Comparison of ENCODE assay signal across 2 cellular contexts in the genomic region with DNA sequence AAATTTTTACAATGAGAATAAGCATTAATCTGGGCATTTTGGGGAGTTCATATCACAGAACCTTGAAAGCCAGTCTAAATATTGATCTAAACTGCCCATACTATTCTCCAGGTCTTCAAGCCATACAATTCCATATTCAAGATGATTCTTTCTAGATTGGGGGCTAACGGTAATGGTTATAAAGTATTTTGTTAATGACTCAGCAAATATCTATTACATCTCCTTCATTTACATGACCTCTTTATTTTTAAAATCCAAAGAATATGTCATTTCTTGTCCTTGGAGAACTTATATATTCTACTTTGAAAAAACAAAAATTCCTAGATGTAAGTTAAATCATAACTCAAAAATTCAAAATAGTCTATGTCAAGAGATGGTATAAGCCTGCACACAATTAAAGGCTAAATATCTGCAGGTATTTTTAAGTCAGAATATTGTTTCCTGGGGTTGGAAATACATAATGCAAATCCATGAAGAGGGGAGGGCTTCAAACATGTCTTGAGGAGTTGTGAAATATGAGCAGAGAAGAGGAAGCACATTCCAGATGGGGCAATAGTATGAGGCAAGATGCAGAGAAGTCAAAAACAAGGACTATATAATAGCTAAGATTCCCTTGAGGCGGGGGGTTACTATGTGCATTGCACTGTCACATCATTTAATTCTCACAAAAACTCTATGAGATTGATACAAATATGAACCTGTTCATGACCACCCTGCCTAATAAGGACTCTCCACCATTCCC.
TF ChIP-seq lines count a peak whose summit lies in the region.

No MANE protein-coding gene starts in this region.

TF ChIP-seq in A549, 52 proteins besides CTCF, POLR2A, EP300 and RAD21:
- TF ChIP-seq, protein P1, sequence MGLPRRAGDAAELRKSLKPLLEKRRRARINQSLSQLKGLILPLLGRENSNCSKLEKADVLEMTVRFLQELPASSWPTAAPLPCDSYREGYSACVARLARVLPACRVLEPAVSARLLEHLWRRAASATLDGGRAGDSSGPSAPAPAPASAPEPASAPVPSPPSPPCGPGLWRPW (IDR thresholded peaks at IDR 0.05), result no peak
- TF ChIP-seq, protein P2, sequence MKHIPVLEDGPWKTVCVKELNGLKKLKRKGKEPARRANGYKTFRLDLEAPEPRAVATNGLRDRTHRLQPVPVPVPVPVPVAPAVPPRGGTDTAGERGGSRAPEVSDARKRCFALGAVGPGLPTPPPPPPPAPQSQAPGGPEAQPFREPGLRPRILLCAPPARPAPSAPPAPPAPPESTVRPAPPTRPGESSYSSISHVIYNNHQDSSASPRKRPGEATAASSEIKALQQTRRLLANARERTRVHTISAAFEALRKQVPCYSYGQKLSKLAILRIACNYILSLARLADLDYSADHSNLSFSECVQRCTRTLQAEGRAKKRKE (CRISPR knock-in tag; IDR thresholded peaks at IDR 0.05; ENCODE audit: low read depth), result no peak
- TF ChIP-seq NFE2L2 (conservative IDR thresholded peaks at IDR 0.05; ENCODE audit: low read length), result peak; percentile 52; the same call in 1 of the 2 replicates
- peak; percentile 88 for TF ChIP-seq MAFK (IDR thresholded peaks at IDR 0.05; ENCODE audit: partially characterized antibody)

TF ChIP-seq in IMR-90, 13 proteins besides CTCF, POLR2A, EP300 and RAD21 (continued from another document):
- TF ChIP-seq MXI1 (IDR thresholded peaks at IDR 0.05; ENCODE audit: borderline replicate concordance, low read depth, low read length), result no peak
- TF ChIP-seq, protein P3, sequence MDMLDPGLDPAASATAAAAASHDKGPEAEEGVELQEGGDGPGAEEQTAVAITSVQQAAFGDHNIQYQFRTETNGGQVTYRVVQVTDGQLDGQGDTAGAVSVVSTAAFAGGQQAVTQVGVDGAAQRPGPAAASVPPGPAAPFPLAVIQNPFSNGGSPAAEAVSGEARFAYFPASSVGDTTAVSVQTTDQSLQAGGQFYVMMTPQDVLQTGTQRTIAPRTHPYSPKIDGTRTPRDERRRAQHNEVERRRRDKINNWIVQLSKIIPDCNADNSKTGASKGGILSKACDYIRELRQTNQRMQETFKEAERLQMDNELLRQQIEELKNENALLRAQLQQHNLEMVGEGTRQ (IDR thresholded peaks at IDR 0.05; ENCODE audit: low read depth, low read length), result no peak
- peak; percentile 88 for TF ChIP-seq NFE2L2 (IDR thresholded peaks at IDR 0.05; ENCODE audit: low read depth, low read length)
- TF ChIP-seq MAZ (IDR thresholded peaks at IDR 0.05; ENCODE audit: borderline replicate concordance, low read depth, low read length), result no peak
TF ChIP-seq in IMR-90: peak in this region for 3.
